Comparison of ENCODE assay signal across 9 cellular contexts in genomic region chr1:151494741-151495281, GRCh38. TPM values are rescaled to one million over a fixed set of nuclear protein-coding genes. Genes with fewer than 3 reads are reported as not detected.
DNase-seq lines count a peak whose midpoint lies in the region; ATAC-seq and TF ChIP-seq lines count a peak whose summit lies in the region.
"Had no signal": no experiment of that assay in that cellular context is flagged by ENCODE, and none has a peak within 500 bp of the region (broad histone marks: within the 10 kb centered on the region; RNA-seq: fewer than 3 reads in every experiment).

No MANE protein-coding gene starts in this region.

- H3K27me3 ChIP-seq in smooth muscle cell (ENCODE audit: low read depth), result no peaks in the 10 kb centered on the region
- H3K27me3 ChIP-seq: right lobe of liver had no signal

- H3K4me3 ChIP-seq in epithelial cell of proximal tubule (ENCODE audit: low read depth, low read length), result no peak overlapping the region
- H3K4me3 ChIP-seq in smooth muscle cell, result no peak overlapping the region
- H3K4me3 ChIP-seq: right lobe of liver had no signal

- no peak overlapping the region for H3K27ac ChIP-seq in smooth muscle cell (ENCODE audit: low read depth)
- H3K27ac ChIP-seq: right lobe of liver had no signal

- ATAC-seq in GM18867 (IDR thresholded peaks at IDR 0.05; ENCODE audit: unreplicated experiment) (peak; percentile 35), HG02852 (IDR thresholded peaks at IDR 0.05; ENCODE audit: unreplicated experiment) (no peak)

- H2AFZ ChIP-seq in smooth muscle cell (ENCODE audit: low read depth), result no peak overlapping the region

- no peak for TF ChIP-seq CTCF in epithelial cell of proximal tubule (conservative IDR thresholded peaks at IDR 0.05; ENCODE audit: low read depth, low read length)
- no peak for TF ChIP-seq CTCF in smooth muscle cell (IDR thresholded peaks at IDR 0.05; ENCODE audit: borderline replicate concordance, insufficient read depth, poor library complexity, severe bottlenecking)

- DNase-seq in NCI-H2171 treated with DMSO at 0.1 percent for 48 hours (lab: John Stamatoyannopoulos, UW), result peak; percentile 84
- peak; percentile 82 for DNase-seq in epithelial cell of proximal tubule (ENCODE audit: low read depth)
- DNase-seq in smooth muscle cell (lab: John Stamatoyannopoulos, UW; ENCODE audit: unreplicated experiment), result no peak
- DNase-seq in activated gamma-delta T cell (lab: John Stamatoyannopoulos, UW), result no peak
- DNase-seq in D341Med (ENCODE audit: low spot score), result no peak
- DNase-seq: right lobe of liver had no signal

- H3K4me1 ChIP-seq in smooth muscle cell (ENCODE audit: low read depth), result peaks cover 8% of the 10 kb centered on the region
- H3K4me1 ChIP-seq: right lobe of liver had no signal

- no peaks in the 10 kb centered on the region for H3K36me3 ChIP-seq in smooth muscle cell (ENCODE audit: low read depth)
- H3K36me3 ChIP-seq: right lobe of liver had no signal

- H3K9ac ChIP-seq in smooth muscle cell (ENCODE audit: low read depth), result no peak overlapping the region

- peak overlapping the region; percentile 29 for H3K4me2 ChIP-seq in smooth muscle cell

- peaks cover 8% of the 10 kb centered on the region for H3F3A ChIP-seq in smooth muscle cell (ENCODE audit: low read depth)

- no peaks in the 10 kb centered on the region for H3K79me2 ChIP-seq in smooth muscle cell (ENCODE audit: low read depth)

- no peaks in the 10 kb centered on the region for H4K20me1 ChIP-seq in smooth muscle cell (ENCODE audit: low read depth)

- H3K9me3 ChIP-seq in smooth muscle cell (replicated peaks; ENCODE audit: low read depth), result no peaks in the 10 kb centered on the region
- H3K9me3 ChIP-seq: right lobe of liver had no signal

- 6% methylated on average over 1 of the region's 1 CpG for WGBS in smooth muscle cell (ENCODE audit: low lambda C conversion rate)

RNA-seq across cellular contexts. Expression of gene CGN, which starts 16.4 kb away (rescaled TPM):
- 9.5 and 10.1 TPM in 2 replicates for total RNA-seq in epithelial cell of proximal tubule
- 0.76 and 17.0 TPM in 2 replicates for total RNA-seq in smooth muscle cell
- 0.70 and 2.5 TPM in 2 replicates for polyA plus RNA-seq in smooth muscle cell
- polyA plus RNA-seq: IgD-negative memory B cell had no signal

RNA-seq across cellular contexts. Expression of gene POGZ, which starts 35.5 kb away (rescaled TPM):
- total RNA-seq in epithelial cell of proximal tubule (18.2 and 29.3 TPM in 2 replicates), smooth muscle cell (40.9 and 47.0 TPM in 2 replicates)
- polyA plus RNA-seq in smooth muscle cell, result 20.5 and 24.8 TPM in 2 replicates

RNA-seq across cellular contexts. Expression of gene TUFT1, which starts 45.3 kb away (rescaled TPM):
- 33.5 and 39.2 TPM in 2 replicates for total RNA-seq in epithelial cell of proximal tubule
- 19.6 and 20.0 TPM in 2 replicates for total RNA-seq in smooth muscle cell
- 15.1 and 30.7 TPM in 2 replicates for polyA plus RNA-seq in smooth muscle cell

Comparison
In these comparisons a context has a peak if more than half of its experiments do, and no peak if none do; other contexts are left out.
1. DNase-seq: peak in NCI-H2171 treated with DMSO at 0.1 percent for 48 hours (single experiment) and epithelial cell of proximal tubule (single experiment); none in smooth muscle cell (single experiment), activated gamma-delta T cell (single experiment) and D341Med (single experiment).